1 cellular context compared by ENCODE assay signal in genomic region chr17:48990882-48991357, GRCh38.
TF ChIP-seq lines count a peak whose summit lies in the region.

No MANE protein-coding gene starts in this region.

TF ChIP-seq in HEK293, 187 proteins besides CTCF, POLR2A, EP300 and RAD21 (continued from another document):
- TF ChIP-seq MYNN (tag by site-specific recombination; IDR thresholded peaks at IDR 0.05; ENCODE audit: borderline replicate concordance), result no peak
- TF ChIP-seq ZNF600 (tag by site-specific recombination; IDR thresholded peaks at IDR 0.05), result 0 out of 2 replicates have a peak, but pooled peaks have one; percentile 20
- TF ChIP-seq, protein P1, sequence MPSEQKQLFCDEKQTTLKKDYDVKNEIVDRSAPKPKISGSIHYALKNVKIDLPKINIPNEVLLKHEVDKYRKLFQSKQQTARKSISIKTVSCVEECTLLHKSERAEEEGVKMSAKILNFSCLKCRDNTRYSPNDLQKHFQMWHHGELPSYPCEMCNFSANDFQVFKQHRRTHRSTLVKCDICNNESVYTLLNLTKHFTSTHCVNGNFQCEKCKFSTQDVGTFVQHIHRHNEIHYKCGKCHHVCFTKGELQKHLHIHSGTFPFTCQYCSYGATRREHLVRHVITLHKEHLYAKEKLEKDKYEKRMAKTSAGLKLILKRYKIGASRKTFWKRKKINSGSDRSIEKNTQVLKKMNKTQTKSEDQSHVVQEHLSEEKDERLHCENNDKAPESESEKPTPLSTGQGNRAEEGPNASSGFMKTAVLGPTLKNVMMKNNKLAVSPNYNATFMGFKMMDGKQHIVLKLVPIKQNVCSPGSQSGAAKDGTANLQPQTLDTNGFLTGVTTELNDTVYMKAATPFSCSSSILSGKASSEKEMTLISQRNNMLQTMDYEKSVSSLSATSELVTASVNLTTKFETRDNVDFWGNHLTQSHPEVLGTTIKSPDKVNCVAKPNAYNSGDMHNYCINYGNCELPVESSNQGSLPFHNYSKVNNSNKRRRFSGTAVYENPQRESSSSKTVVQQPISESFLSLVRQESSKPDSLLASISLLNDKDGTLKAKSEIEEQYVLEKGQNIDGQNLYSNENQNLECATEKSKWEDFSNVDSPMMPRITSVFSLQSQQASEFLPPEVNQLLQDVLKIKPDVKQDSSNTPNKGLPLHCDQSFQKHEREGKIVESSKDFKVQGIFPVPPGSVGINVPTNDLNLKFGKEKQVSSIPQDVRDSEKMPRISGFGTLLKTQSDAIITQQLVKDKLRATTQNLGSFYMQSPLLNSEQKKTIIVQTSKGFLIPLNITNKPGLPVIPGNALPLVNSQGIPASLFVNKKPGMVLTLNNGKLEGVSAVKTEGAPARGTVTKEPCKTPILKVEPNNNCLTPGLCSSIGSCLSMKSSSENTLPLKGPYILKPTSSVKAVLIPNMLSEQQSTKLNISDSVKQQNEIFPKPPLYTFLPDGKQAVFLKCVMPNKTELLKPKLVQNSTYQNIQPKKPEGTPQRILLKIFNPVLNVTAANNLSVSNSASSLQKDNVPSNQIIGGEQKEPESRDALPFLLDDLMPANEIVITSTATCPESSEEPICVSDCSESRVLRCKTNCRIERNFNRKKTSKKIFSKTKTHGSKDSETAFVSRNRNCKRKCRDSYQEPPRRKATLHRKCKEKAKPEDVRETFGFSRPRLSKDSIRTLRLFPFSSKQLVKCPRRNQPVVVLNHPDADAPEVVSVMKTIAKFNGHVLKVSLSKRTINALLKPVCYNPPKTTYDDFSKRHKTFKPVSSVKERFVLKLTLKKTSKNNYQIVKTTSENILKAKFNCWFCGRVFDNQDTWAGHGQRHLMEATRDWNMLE (tag by site-specific recombination; conservative IDR thresholded peaks at IDR 0.05; ENCODE audit: low read depth), result no peak
